9 cellular contexts compared by ENCODE assay signal in genomic region chr2:102141011-102141914, GRCh38. TPM values are rescaled to one million over a fixed set of nuclear protein-coding genes. Genes with fewer than 3 reads are reported as not detected.
DNase-seq lines count a peak whose midpoint lies in the region; ATAC-seq and TF ChIP-seq lines count a peak whose summit lies in the region.
"Had no signal": no experiment of that assay in that cellular context is flagged by ENCODE, and none has a peak within 500 bp of the region (broad histone marks: within the 10 kb centered on the region; RNA-seq: fewer than 3 reads in every experiment).

No MANE protein-coding gene starts in this region.

- TF ChIP-seq CTCF in ascending aorta (IDR thresholded peaks at IDR 0.05): no peak
- TF ChIP-seq CTCF in MM.1S (IDR thresholded peaks at IDR 0.05; ENCODE audit: low read length): no peak

- no peaks in the 10 kb centered on the region for H3K79me2 ChIP-seq in MM.1S (ENCODE audit: low read length)

- H3F3A ChIP-seq in MM.1S (ENCODE audit: insufficient read depth, low read length): no peaks in the 10 kb centered on the region

- no peak overlapping the region for H3K9ac ChIP-seq in iPS-20b (ENCODE audit: low read depth, low read length)
- peak overlapping the region in 2 of 3 donors; percentile 58 to 69 for H3K9ac ChIP-seq in skeletal muscle tissue (ENCODE audit: low read depth in 1 of 3, low read length in 3 of 3)
- H3K9ac ChIP-seq in MM.1S (ENCODE audit: low read length): no peak overlapping the region

- no peaks in the 10 kb centered on the region for H3K9me2 ChIP-seq in MM.1S (replicated peaks; ENCODE audit: insufficient read depth, low read length)

- intact Hi-C loops in ascending aorta (cut with DNase I): loop anchor here (5.0 kb wide), 1 partner anchor 34 kb away; no protein-coding TSS in a partner anchor

- DNase-seq in GM03348 (ENCODE audit: low spot score) (peak; percentile 76), ascending aorta (ENCODE audit: low spot score in 2 of 2) (no peak), MM.1S (no peak), NCI-H2196 treated with DMSO at 0.1 percent for 48 hours (lab: John Stamatoyannopoulos, UW; ENCODE audit: unreplicated experiment) (no peak), activated gamma-delta T cell treated with Interleukin-2 at 50 U/mL for 16 hours (no peak)
- DNase-seq: activated naive CD8-positive, alpha-beta T cell treated with anti-CD3 and anti-CD28 coated beads, Interleukin-2, amount 10 ng/mL, durations not matched to agents 7 days and 5 days had no signal

- H3K4me1 ChIP-seq in ascending aorta: peaks cover 0 to 5% of the 10 kb centered on the region in 2 donors
- no peaks in the 10 kb centered on the region for H3K4me1 ChIP-seq in iPS-20b (ENCODE audit: insufficient read depth, low read length)
- peaks cover 27 to 39% (median 27%) of the 10 kb centered on the region in 3 donors for H3K4me1 ChIP-seq in skeletal muscle tissue (ENCODE audit: control insufficient read depth in 3 of 3, insufficient read depth in 3 of 3, low read length in 3 of 3)
- H3K4me1 ChIP-seq in MM.1S (ENCODE audit: low read length): no peaks in the 10 kb centered on the region

- peak overlapping the region; percentile 93 to 96 for H3K27ac ChIP-seq in ascending aorta
- H3K27ac ChIP-seq in iPS-20b (ENCODE audit: low read length): no peak overlapping the region
- peak overlapping the region; percentile 87 for H3K27ac ChIP-seq in skeletal muscle tissue (ENCODE audit: low read depth, low read length)
- H3K27ac ChIP-seq in MM.1S (ENCODE audit: low read length): no peak overlapping the region

- no peaks in the 10 kb centered on the region for H3K27me3 ChIP-seq in ascending aorta
- peaks cover 41% of the 10 kb centered on the region for H3K27me3 ChIP-seq in iPS-20b (ENCODE audit: insufficient read depth, low read length)
- H3K27me3 ChIP-seq in skeletal muscle tissue (ENCODE audit: control insufficient read depth in 3 of 3, insufficient read depth in 3 of 3, low read length in 3 of 3): no peaks in the 10 kb centered on the region
- H3K27me3 ChIP-seq in MM.1S (replicated peaks; ENCODE audit: insufficient read depth, low read length): no peaks in the 10 kb centered on the region

- peak overlapping the region; percentile 64 to 77 for H3K4me3 ChIP-seq in ascending aorta
- H3K4me3 ChIP-seq in iPS-20b (ENCODE audit: low read length): peak overlapping the region; percentile 77; the same call in 1 of the 2 replicates
- peak overlapping the region in 2 of 3 donors; percentile 41 to 74 for H3K4me3 ChIP-seq in skeletal muscle tissue (ENCODE audit: low read length in 3 of 3)
- no peak overlapping the region for H3K4me3 ChIP-seq in MM.1S (ENCODE audit: low read length)

- H3K9me3 ChIP-seq in ascending aorta (peaks cover 4 to 17% of the 10 kb centered on the region in 2 donors), iPS-20b (ENCODE audit: insufficient read depth, low read depth, low read length) (no peaks in the 10 kb centered on the region), skeletal muscle tissue (ENCODE audit: control insufficient read depth in 3 of 3, low read length in 3 of 3) (peaks cover 0 to 3% (median 3%) of the 10 kb centered on the region in 3 donors), MM.1S (replicated peaks; ENCODE audit: insufficient read depth, low read length) (no peaks in the 10 kb centered on the region)

- H2AFZ ChIP-seq in MM.1S (ENCODE audit: low read length): no peak overlapping the region

- H4K20me1 ChIP-seq in MM.1S (ENCODE audit: insufficient read depth, low read length): no peaks in the 10 kb centered on the region

- H3K4me2 ChIP-seq in MM.1S (ENCODE audit: low read depth, low read length): no peak overlapping the region

- H3K36me3 ChIP-seq in ascending aorta (peaks cover 0 to 4% of the 10 kb centered on the region in 2 donors), iPS-20b (ENCODE audit: insufficient read depth, low read depth, low read length) (no peaks in the 10 kb centered on the region), skeletal muscle tissue (ENCODE audit: control insufficient read depth in 3 of 3, insufficient read depth in 3 of 3, low read length in 3 of 3) (peaks cover 0 to 3% (median 0%) of the 10 kb centered on the region in 3 donors), MM.1S (replicated peaks; ENCODE audit: insufficient read depth, low read length) (no peaks in the 10 kb centered on the region)

- ATAC-seq in GM18498 (IDR thresholded peaks at IDR 0.05; ENCODE audit: unreplicated experiment): no peak

RNA-seq across cellular contexts. Expression of gene IL1R1, which starts 1.3 kb away (rescaled TPM):
- 132 TPM for total RNA-seq in ascending aorta
- 6.3 TPM for total RNA-seq in skeletal muscle tissue

RNA-seq across cellular contexts. Expression of gene IL1RL2, which starts 45.6 kb away (rescaled TPM):
- not detected for total RNA-seq in ascending aorta
- total RNA-seq in skeletal muscle tissue: not detected
- total RNA-seq: activated naive CD8-positive, alpha-beta T cell treated with anti-CD3 and anti-CD28 coated beads, Interleukin-2, amount 10 ng/mL, durations not matched to agents 7 days and 5 days had no signal

Comparison
In these comparisons a context has a peak if more than half of its experiments do, and no peak if none do; other contexts are left out.
1. H3K27ac ChIP-seq: peak in ascending aorta (2 of 2) and skeletal muscle tissue (single experiment); none in iPS-20b (single experiment) and MM.1S (single experiment).
2. H3K9ac ChIP-seq: peak in skeletal muscle tissue (2 of 3); none in iPS-20b (single experiment) and MM.1S (single experiment).
3. RNA of gene IL1R1, which starts 1.3 kb away (total RNA-seq): 132 TPM in ascending aorta (single experiment); 6.3 TPM in skeletal muscle tissue (single experiment); every median in the first group is over 10 times any median in the second.